Comparison of ENCODE assay signal across 15 cellular contexts in genomic region chr20:6595704-6596103, GRCh38.
DNase-seq lines count a peak whose midpoint lies in the region; ATAC-seq, FAIRE-seq and TF ChIP-seq lines count a peak whose summit lies in the region.
"Had no signal": no experiment of that assay in that cellular context is flagged by ENCODE, and none has a peak within 500 bp of the region (broad histone marks: within the 10 kb centered on the region; RNA-seq: fewer than 3 reads in every experiment).

No MANE protein-coding gene starts in this region.

- H3K4me3 ChIP-seq in MG63 (no peak overlapping the region), choroid plexus epithelial cell (ENCODE audit: low read depth, low read length) (no peak overlapping the region), keratinocyte (ENCODE audit: control insufficient read depth in 2 of 3, extremely low read depth in 1 of 3, insufficient read depth in 2 of 3, low read depth in 1 of 3, low read length in 3 of 3) (peak overlapping the region in 1 of 3 experiments; percentile 2), SK-N-SH (ENCODE audit: low read depth in 2 of 2, low read length in 1 of 2) (no peak overlapping the region)
- H3K4me3 ChIP-seq: tibial nerve had no signal

- H3K27ac ChIP-seq in keratinocyte (ENCODE audit: control insufficient read depth, insufficient read depth, low read length) = no peak overlapping the region
- H3K27ac ChIP-seq in SK-N-SH (ENCODE audit: low read depth in 2 of 2, low read length in 1 of 2) = no peak overlapping the region
- H3K27ac ChIP-seq: tibial nerve had no signal

- WGBS in SK-N-SH (ENCODE audit: low lambda C conversion rate) = 35% methylated on average over 4 of the region's 4 CpGs

- peak; percentile 70 for ATAC-seq in sciatic nerve
- no peak for ATAC-seq in HG03354 (IDR thresholded peaks at IDR 0.05; ENCODE audit: poor library complexity, severe bottlenecking, unreplicated experiment)
- ATAC-seq: stimulated activated effector memory CD8-positive, alpha-beta T cell treated with anti-CD3 and anti-CD28 coated beads, Interleukin-12 subunit alpha, Interleukin-12 subunit beta, amount 100 ng/mL, for 72 hours had no signal

- H4K20me1 ChIP-seq in keratinocyte (ENCODE audit: control insufficient read depth, extremely low read depth, insufficient read depth, low read length) (no peaks in the 10 kb centered on the region), SK-N-SH (ENCODE audit: insufficient read depth) (no peaks in the 10 kb centered on the region)

- CTCF ChIA-PET in SK-N-SH (lab: Yijun Ruan, JAX) = interaction anchor here (1.9 kb wide), 1 partner anchor 12 kb away, joined by 7 read pairs; no protein-coding TSS in a partner anchor

- dilution Hi-C loops in keratinocyte (cut with MboI; ENCODE audit: extremely low pct_ligation_motif_present, low sequenced_read_pairs) = no loop called here

- no peak overlapping the region for H3K9ac ChIP-seq in keratinocyte (ENCODE audit: control insufficient read depth, extremely low read depth, insufficient read depth, low read length)
- H3K9ac ChIP-seq in SK-N-SH = no peak overlapping the region

- peak; percentile 49 for FAIRE-seq in keratinocyte (lab: Jason Lieb, UNC)
- FAIRE-seq: GM18507 had no signal

- H3K79me2 ChIP-seq in keratinocyte (ENCODE audit: control insufficient read depth, insufficient read depth, low read length) = no peaks in the 10 kb centered on the region
- no peaks in the 10 kb centered on the region for H3K79me2 ChIP-seq in SK-N-SH (ENCODE audit: insufficient read depth)

- intact Hi-C loops in sciatic nerve (cut with DNase I) = no loop called here

- TF ChIP-seq CTCF in choroid plexus epithelial cell (conservative IDR thresholded peaks at IDR 0.05; ENCODE audit: low read depth, low read length) (no peak), keratinocyte (optimal IDR thresholded peaks at IDR 0.05 in 1 of 3, IDR thresholded peaks at IDR 0.05 in 1 of 3, conservative IDR thresholded peaks at IDR 0.05 in 1 of 3; ENCODE audit: extremely low read depth in 1 of 3, insufficient read depth in 2 of 3, low read length in 3 of 3) (no peak), SK-N-SH (IDR thresholded peaks at IDR 0.05) (no peak)

- H3K27me3 ChIP-seq in MG63 = no peaks in the 10 kb centered on the region
- H3K27me3 ChIP-seq in keratinocyte (ENCODE audit: control insufficient read depth, extremely low read depth, insufficient read depth, low read length) = no peaks in the 10 kb centered on the region
- H3K27me3 ChIP-seq in SK-N-SH (ENCODE audit: insufficient read depth) = no peaks in the 10 kb centered on the region
- H3K27me3 ChIP-seq: tibial nerve had no signal

- H3K36me3 ChIP-seq in MG63 (no peaks in the 10 kb centered on the region), keratinocyte (ENCODE audit: control insufficient read depth in 2 of 2, extremely low read depth in 1 of 2, insufficient read depth in 2 of 2, low read length in 2 of 2) (no peaks in the 10 kb centered on the region), SK-N-SH (replicated peaks in 1 of 2; ENCODE audit: control insufficient read depth in 1 of 2, insufficient read depth in 2 of 2, low read length in 1 of 2) (no peaks in the 10 kb centered on the region)
- H3K36me3 ChIP-seq: tibial nerve had no signal

- H3K9me1 ChIP-seq in keratinocyte (ENCODE audit: control insufficient read depth, extremely low read depth, insufficient read depth, low read length) = no peaks in the 10 kb centered on the region

- TF ChIP-seq RAD21 in SK-N-SH (IDR thresholded peaks at IDR 0.05; ENCODE audit: low read length) = no peak

- TF ChIP-seq EP300 in SK-N-SH (IDR thresholded peaks at IDR 0.05; ENCODE audit: borderline replicate concordance in 1 of 2, low read depth in 1 of 2, low read length in 1 of 2) = no peak

- H3K4me1 ChIP-seq in keratinocyte (ENCODE audit: control insufficient read depth, extremely low read depth, insufficient read depth, low read length) (peaks cover 42% of the 10 kb centered on the region), SK-N-SH (ENCODE audit: control insufficient read depth in 1 of 2, insufficient read depth in 2 of 2, low read depth in 1 of 2, low read length in 1 of 2) (no peaks in the 10 kb centered on the region)

- H3K4me2 ChIP-seq in keratinocyte (ENCODE audit: control insufficient read depth, extremely low read depth, insufficient read depth, low read depth, low read length) (peak overlapping the region; percentile 72), SK-N-SH (no peak overlapping the region)

- H2AFZ ChIP-seq in keratinocyte (ENCODE audit: control insufficient read depth, low read length) = peak overlapping the region; percentile 71
- no peak overlapping the region for H2AFZ ChIP-seq in SK-N-SH (ENCODE audit: low read depth)

- no peaks in the 10 kb centered on the region for H3K9me2 ChIP-seq in SK-N-SH

- DNase-seq in MG63 (peak; percentile 24), choroid plexus epithelial cell (ENCODE audit: low read depth) (peak; percentile 60), keratinocyte (ENCODE audit: low read depth, low spot score) (no peak), sciatic nerve (ENCODE audit: low spot score) (no peak), SK-N-SH (no peak)
- no peak for DNase-seq in stimulated activated naive CD4-positive, alpha-beta T cell treated with Interleukin-2 at 50 U/mL for 16 hours (lab: John Stamatoyannopoulos, UW)
- DNase-seq: activated T-cell treated with anti-CD3 and anti-CD28 coated beads, Interleukin-2, amount 50 U/mL, for 24 hours; HFFc6; midbrain; NCI-H526 treated with DMSO at 0.1 percent for 48 hours; nucleus accumbens had no signal

- H3F3A ChIP-seq in SK-N-SH (replicated peaks; ENCODE audit: insufficient read depth) = no peaks in the 10 kb centered on the region

- no peaks in the 10 kb centered on the region for H3K9me3 ChIP-seq in MG63
- H3K9me3 ChIP-seq in keratinocyte (ENCODE audit: control insufficient read depth, low read depth, low read length) = no peaks in the 10 kb centered on the region
- no peaks in the 10 kb centered on the region for H3K9me3 ChIP-seq in SK-N-SH
- H3K9me3 ChIP-seq: tibial nerve had no signal

- POLR2A ChIA-PET in SK-N-SH (lab: Yijun Ruan, JAX) = no interaction called here

TF ChIP-seq in SK-N-SH, 30 proteins besides CTCF, POLR2A, EP300 and RAD21:
- TF ChIP-seq MEF2A (IDR thresholded peaks at IDR 0.05; ENCODE audit: borderline replicate concordance, low read depth) (no peak), RXRA (IDR thresholded peaks at IDR 0.05; ENCODE audit: borderline replicate concordance, low read depth) (no peak), REST (IDR thresholded peaks at IDR 0.05; ENCODE audit: low read depth, low read length) (no peak)

Comparison
In these comparisons a context has a peak if more than half of its experiments do, and no peak if none do; other contexts are left out.
1. DNase-seq: peak in MG63 (single experiment) and choroid plexus epithelial cell (single experiment); none in keratinocyte (single experiment), sciatic nerve (single experiment), SK-N-SH (single experiment) and stimulated activated naive CD4-positive, alpha-beta T cell treated with Interleukin-2 at 50 U/mL for 16 hours (single experiment).